In the genomic region with DNA sequence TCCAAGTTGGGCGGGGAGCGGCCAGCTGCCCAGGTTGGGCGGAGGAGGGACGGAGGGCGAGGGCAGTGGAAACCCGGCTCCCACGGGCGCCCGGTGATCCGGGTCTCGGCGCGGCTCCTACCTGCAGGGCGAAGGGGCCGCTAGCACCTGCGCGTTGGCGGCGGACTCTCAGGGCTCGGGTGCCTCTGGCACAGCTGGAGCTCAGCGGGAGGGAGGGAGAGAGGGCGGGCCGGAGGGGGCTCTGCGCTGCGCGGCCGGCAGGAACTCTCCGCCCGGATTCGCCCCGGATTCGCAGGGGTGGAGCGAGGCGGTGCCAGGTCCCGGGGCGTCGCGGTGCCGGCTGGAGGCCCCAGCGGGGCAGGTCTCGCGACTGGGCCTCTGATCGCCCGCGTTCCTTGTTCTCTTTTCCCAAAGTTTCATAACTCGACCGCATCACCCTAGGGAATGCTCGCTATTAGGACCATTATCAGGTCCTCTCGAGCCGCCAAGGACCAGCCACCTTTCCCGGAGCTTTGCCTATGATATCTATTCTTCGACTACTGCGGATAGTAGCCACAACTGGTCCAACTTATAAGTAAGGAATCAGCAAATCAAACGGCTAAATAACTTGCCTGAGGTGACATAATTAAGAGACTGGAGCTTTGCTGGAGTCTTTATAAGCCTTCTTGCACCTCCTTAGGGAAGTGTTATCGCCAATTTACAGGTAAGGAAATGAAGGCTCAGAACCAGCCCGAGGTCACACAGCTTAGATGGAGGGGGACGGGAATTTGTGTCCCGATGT, we compare ENCODE assay signal across 8 cellular contexts. TPM values are rescaled to one million over a fixed set of nuclear protein-coding genes. Genes with fewer than 3 reads are reported as not detected.
DNase-seq lines count a peak whose midpoint lies in the region; ATAC-seq lines count a peak whose summit lies in the region.

A gene with protein sequence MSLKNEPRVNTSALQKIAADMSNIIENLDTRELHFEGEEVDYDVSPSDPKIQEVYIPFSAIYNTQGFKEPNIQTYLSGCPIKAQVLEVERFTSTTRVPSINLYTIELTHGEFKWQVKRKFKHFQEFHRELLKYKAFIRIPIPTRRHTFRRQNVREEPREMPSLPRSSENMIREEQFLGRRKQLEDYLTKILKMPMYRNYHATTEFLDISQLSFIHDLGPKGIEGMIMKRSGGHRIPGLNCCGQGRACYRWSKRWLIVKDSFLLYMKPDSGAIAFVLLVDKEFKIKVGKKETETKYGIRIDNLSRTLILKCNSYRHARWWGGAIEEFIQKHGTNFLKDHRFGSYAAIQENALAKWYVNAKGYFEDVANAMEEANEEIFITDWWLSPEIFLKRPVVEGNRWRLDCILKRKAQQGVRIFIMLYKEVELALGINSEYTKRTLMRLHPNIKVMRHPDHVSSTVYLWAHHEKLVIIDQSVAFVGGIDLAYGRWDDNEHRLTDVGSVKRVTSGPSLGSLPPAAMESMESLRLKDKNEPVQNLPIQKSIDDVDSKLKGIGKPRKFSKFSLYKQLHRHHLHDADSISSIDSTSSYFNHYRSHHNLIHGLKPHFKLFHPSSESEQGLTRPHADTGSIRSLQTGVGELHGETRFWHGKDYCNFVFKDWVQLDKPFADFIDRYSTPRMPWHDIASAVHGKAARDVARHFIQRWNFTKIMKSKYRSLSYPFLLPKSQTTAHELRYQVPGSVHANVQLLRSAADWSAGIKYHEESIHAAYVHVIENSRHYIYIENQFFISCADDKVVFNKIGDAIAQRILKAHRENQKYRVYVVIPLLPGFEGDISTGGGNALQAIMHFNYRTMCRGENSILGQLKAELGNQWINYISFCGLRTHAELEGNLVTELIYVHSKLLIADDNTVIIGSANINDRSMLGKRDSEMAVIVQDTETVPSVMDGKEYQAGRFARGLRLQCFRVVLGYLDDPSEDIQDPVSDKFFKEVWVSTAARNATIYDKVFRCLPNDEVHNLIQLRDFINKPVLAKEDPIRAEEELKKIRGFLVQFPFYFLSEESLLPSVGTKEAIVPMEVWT (minus strand): TSS at position 206 of the 781 bp plus-strand sequence. CDS start 72,432 bp downstream, outside the sequence.

- peaks cover 31% of the 10 kb centered on the region for H3K27me3 Mint-ChIP-seq in activated CD8-positive, alpha-beta T cell treated with anti-CD3 and anti-CD28 coated beads, Interleukin-2, amount 10 ng/mL, durations not matched to agents 7 days and 5 days (ENCODE audit: low read depth)
- H3K27me3 Mint-ChIP-seq in stimulated activated naive CD8-positive, alpha-beta T cell treated with anti-CD3 and anti-CD28 coated beads, Interleukin-15, Interleukin-2, amounts not matched to agents 100 ng/mL and 50 ng/mL, for 24 hours = peaks cover 48% of the 10 kb centered on the region

- peaks cover 13% of the 10 kb centered on the region for H3K4me1 Mint-ChIP-seq in activated CD8-positive, alpha-beta T cell treated with anti-CD3 and anti-CD28 coated beads, Interleukin-2, amount 10 ng/mL, durations not matched to agents 7 days and 5 days (ENCODE audit: low read depth)
- peaks cover 31% of the 10 kb centered on the region for H3K4me1 Mint-ChIP-seq in stimulated activated naive CD8-positive, alpha-beta T cell treated with anti-CD3 and anti-CD28 coated beads, Interleukin-15, Interleukin-2, amounts not matched to agents 100 ng/mL and 50 ng/mL, for 24 hours (ENCODE audit: low read depth)

- DNase-seq in A172 (ENCODE audit: low spot score) = peak; percentile 72
- DNase-seq in NCI-H2107 treated with DMSO at 0.1 percent for 48 hours (lab: John Stamatoyannopoulos, UW; ENCODE audit: unreplicated experiment) = peak; percentile 54
- DNase-seq in activated CD8-positive, alpha-beta T cell treated with anti-CD3 and anti-CD28 coated beads, Interleukin-2, amount 10 ng/mL, durations not matched to agents 7 days and 5 days = peak; percentile 46
- peak; percentile 59 for DNase-seq in epidermal melanocyte (ENCODE audit: insufficient read length, low spot score)
- DNase-seq in mesenteric fat pad (ENCODE audit: low spot score) = peak; percentile 95

- POLR2A ChIA-PET in activated CD8-positive, alpha-beta T cell treated with anti-CD3 and anti-CD28 coated beads, Interleukin-2, amount 10 ng/mL, durations not matched to agents 7 days and 5 days (lab: Charles Lee) = no interaction called here

- CTCF ChIA-PET in activated CD8-positive, alpha-beta T cell treated with anti-CD3 and anti-CD28 coated beads, Interleukin-2, amount 10 ng/mL, durations not matched to agents 7 days and 5 days (lab: Charles Lee) = interaction anchor here (0.8 to 1.1 kb wide), 2 partner anchors 20 to 531 kb away, joined by 3 read pairs; no protein-coding TSS in a partner anchor

- H3K4me3 Mint-ChIP-seq in activated CD8-positive, alpha-beta T cell treated with anti-CD3 and anti-CD28 coated beads, Interleukin-2, amount 10 ng/mL, durations not matched to agents 7 days and 5 days = peak within 1 kb of the TSS; percentile 77
- peak within 1 kb of the TSS; percentile 81 for H3K4me3 Mint-ChIP-seq in stimulated activated naive CD8-positive, alpha-beta T cell treated with anti-CD3 and anti-CD28 coated beads, Interleukin-15, Interleukin-2, amounts not matched to agents 100 ng/mL and 50 ng/mL, for 24 hours

- peak within 1 kb of the TSS; percentile 39 for H3K27ac Mint-ChIP-seq in activated CD8-positive, alpha-beta T cell treated with anti-CD3 and anti-CD28 coated beads, Interleukin-2, amount 10 ng/mL, durations not matched to agents 7 days and 5 days
- peak within 1 kb of the TSS; percentile 36 for H3K27ac Mint-ChIP-seq in stimulated activated naive CD8-positive, alpha-beta T cell treated with anti-CD3 and anti-CD28 coated beads, Interleukin-15, Interleukin-2, amounts not matched to agents 100 ng/mL and 50 ng/mL, for 24 hours

- peak; percentile 15 for ATAC-seq in GM18499 (IDR thresholded peaks at IDR 0.05; ENCODE audit: insufficient read depth, unreplicated experiment)
- ATAC-seq in HG02852 (IDR thresholded peaks at IDR 0.05; ENCODE audit: unreplicated experiment) = peak; percentile 52
- peak; percentile 79 for ATAC-seq in activated CD8-positive, alpha-beta T cell treated with anti-CD3 and anti-CD28 coated beads, Interleukin-2, amount 10 ng/mL, durations not matched to agents 7 days and 5 days

- no peaks in the 10 kb centered on the region for H3K9me3 Mint-ChIP-seq in activated CD8-positive, alpha-beta T cell treated with anti-CD3 and anti-CD28 coated beads, Interleukin-2, amount 10 ng/mL, durations not matched to agents 7 days and 5 days (ENCODE audit: insufficient read depth)
- H3K9me3 Mint-ChIP-seq in stimulated activated naive CD8-positive, alpha-beta T cell treated with anti-CD3 and anti-CD28 coated beads, Interleukin-15, Interleukin-2, amounts not matched to agents 100 ng/mL and 50 ng/mL, for 24 hours = no peaks in the 10 kb centered on the region

- H3K36me3 Mint-ChIP-seq in activated CD8-positive, alpha-beta T cell treated with anti-CD3 and anti-CD28 coated beads, Interleukin-2, amount 10 ng/mL, durations not matched to agents 7 days and 5 days (ENCODE audit: low read depth) = no peaks in the 10 kb centered on the region
- no peaks in the 10 kb centered on the region for H3K36me3 Mint-ChIP-seq in stimulated activated naive CD8-positive, alpha-beta T cell treated with anti-CD3 and anti-CD28 coated beads, Interleukin-15, Interleukin-2, amounts not matched to agents 100 ng/mL and 50 ng/mL, for 24 hours (ENCODE audit: low read depth)

RNA-seq across cellular contexts. Expression of the gene that starts here (rescaled TPM):
- 11.0 and 15.9 TPM in 2 replicates for total RNA-seq in A172 (2014; rRNA removed; shearing (Covaris generic))
- 1 to 10 TPM in 1 of 2 experiments, under 1 TPM in 1; 0.29 to 1.1 TPM for total RNA-seq in activated CD8-positive, alpha-beta T cell treated with anti-CD3 and anti-CD28 coated beads, Interleukin-2, amount 10 ng/mL, durations not matched to agents 7 days and 5 days
- 15.9 TPM for total RNA-seq in mesenteric fat pad

Comparison
In these comparisons a context has a peak if more than half of its experiments do, and no peak if none do; other contexts are left out.
1. Peak in every context shown above with its lines: DNase-seq and ATAC-seq.
2. ATAC-seq: peak in every context shown above with its lines; median percentile 79 in activated CD8-positive, alpha-beta T cell treated with anti-CD3 and anti-CD28 coated beads, Interleukin-2, amount 10 ng/mL, durations not matched to agents 7 days and 5 days; 52 in HG02852; 15 in GM18499.